1 cellular context compared by ENCODE assay signal in the genomic region with DNA sequence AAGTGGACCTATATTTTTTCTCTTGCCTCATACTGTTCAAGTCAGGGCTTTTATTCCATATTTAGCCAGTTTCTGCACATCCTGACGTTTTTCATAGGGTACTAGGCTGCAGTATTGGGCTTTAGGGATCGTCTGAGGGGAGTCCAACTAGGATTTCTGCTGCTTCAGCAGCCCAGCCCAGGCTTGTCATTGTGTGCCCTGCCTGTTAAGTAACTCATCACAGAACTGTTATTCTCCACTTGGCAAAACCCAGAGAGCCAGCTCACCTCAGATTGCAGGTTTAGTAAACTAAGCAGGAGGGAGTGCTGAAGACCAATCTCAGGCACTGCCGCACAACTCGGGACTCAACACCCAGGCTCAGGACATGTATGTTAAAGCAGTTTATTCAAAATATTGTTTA.
TF ChIP-seq lines count a peak whose summit lies in the region.

No MANE protein-coding gene starts in this region.

TF ChIP-seq in liver, 16 proteins besides CTCF, POLR2A, EP300 and RAD21 (continued from another document):
- TF ChIP-seq, protein P1, sequence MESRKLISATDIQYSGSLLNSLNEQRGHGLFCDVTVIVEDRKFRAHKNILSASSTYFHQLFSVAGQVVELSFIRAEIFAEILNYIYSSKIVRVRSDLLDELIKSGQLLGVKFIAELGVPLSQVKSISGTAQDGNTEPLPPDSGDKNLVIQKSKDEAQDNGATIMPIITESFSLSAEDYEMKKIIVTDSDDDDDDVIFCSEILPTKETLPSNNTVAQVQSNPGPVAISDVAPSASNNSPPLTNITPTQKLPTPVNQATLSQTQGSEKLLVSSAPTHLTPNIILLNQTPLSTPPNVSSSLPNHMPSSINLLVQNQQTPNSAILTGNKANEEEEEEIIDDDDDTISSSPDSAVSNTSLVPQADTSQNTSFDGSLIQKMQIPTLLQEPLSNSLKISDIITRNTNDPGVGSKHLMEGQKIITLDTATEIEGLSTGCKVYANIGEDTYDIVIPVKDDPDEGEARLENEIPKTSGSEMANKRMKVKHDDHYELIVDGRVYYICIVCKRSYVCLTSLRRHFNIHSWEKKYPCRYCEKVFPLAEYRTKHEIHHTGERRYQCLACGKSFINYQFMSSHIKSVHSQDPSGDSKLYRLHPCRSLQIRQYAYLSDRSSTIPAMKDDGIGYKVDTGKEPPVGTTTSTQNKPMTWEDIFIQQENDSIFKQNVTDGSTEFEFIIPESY (IDR thresholded peaks at IDR 0.05) = no peak
- no peak for TF ChIP-seq NR2F2 (IDR thresholded peaks at IDR 0.05)
- TF ChIP-seq SP1 (IDR thresholded peaks at IDR 0.05) = peak; percentile 19
- TF ChIP-seq FOXA1 (IDR thresholded peaks at IDR 0.05) = no peak
- TF ChIP-seq, protein P2, sequence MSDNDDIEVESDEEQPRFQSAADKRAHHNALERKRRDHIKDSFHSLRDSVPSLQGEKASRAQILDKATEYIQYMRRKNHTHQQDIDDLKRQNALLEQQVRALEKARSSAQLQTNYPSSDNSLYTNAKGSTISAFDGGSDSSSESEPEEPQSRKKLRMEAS (IDR thresholded peaks at IDR 0.05) = no peak
- no peak for TF ChIP-seq EGR1 (IDR thresholded peaks at IDR 0.05; ENCODE audit: low read depth in 2 of 2)
- peak in 1 of 2 donors; percentile 32 for TF ChIP-seq HNF4A (conservative IDR thresholded peaks at IDR 0.05)
- TF ChIP-seq, protein P3, sequence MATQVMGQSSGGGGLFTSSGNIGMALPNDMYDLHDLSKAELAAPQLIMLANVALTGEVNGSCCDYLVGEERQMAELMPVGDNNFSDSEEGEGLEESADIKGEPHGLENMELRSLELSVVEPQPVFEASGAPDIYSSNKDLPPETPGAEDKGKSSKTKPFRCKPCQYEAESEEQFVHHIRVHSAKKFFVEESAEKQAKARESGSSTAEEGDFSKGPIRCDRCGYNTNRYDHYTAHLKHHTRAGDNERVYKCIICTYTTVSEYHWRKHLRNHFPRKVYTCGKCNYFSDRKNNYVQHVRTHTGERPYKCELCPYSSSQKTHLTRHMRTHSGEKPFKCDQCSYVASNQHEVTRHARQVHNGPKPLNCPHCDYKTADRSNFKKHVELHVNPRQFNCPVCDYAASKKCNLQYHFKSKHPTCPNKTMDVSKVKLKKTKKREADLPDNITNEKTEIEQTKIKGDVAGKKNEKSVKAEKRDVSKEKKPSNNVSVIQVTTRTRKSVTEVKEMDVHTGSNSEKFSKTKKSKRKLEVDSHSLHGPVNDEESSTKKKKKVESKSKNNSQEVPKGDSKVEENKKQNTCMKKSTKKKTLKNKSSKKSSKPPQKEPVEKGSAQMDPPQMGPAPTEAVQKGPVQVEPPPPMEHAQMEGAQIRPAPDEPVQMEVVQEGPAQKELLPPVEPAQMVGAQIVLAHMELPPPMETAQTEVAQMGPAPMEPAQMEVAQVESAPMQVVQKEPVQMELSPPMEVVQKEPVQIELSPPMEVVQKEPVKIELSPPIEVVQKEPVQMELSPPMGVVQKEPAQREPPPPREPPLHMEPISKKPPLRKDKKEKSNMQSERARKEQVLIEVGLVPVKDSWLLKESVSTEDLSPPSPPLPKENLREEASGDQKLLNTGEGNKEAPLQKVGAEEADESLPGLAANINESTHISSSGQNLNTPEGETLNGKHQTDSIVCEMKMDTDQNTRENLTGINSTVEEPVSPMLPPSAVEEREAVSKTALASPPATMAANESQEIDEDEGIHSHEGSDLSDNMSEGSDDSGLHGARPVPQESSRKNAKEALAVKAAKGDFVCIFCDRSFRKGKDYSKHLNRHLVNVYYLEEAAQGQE (IDR thresholded peaks at IDR 0.05) = peak; percentile 63
- TF ChIP-seq, protein P4, sequence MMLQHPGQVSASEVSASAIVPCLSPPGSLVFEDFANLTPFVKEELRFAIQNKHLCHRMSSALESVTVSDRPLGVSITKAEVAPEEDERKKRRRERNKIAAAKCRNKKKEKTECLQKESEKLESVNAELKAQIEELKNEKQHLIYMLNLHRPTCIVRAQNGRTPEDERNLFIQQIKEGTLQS (IDR thresholded peaks at IDR 0.05) = no peak
- TF ChIP-seq TAF1 (conservative IDR thresholded peaks at IDR 0.05) = peak; percentile 27
- peak; percentile 23 to 39 for TF ChIP-seq RXRA (IDR thresholded peaks at IDR 0.05)
TF ChIP-seq in liver: peak in this region for 5.
